1 cellular context compared by ENCODE assay signal in the genomic region with DNA sequence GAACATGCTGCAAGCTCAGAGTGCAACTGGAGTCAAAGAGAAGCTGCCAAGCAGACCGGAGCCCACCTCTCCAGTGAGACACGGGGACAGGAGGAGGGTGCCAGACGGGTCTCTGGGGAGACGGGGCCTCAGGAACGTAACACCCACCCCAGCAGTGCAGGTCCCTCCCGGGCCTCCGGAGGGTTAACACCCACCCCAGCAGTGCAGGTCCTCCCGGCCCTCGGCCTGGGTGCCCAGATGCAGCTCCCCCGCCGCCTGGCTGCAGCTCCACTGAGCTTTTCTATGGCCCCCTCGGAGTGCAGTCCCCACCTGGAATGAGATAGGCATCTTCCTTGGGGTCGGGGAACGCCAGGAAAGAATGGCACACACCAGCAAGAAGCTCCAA.
TF ChIP-seq lines count a peak whose summit lies in the region.

No MANE protein-coding gene starts in this region.

TF ChIP-seq in HepG2, 621 proteins besides CTCF, POLR2A, EP300 and RAD21:
- no peak for TF ChIP-seq ZNF660 (CRISPR knock-in tag; IDR thresholded peaks at IDR 0.05; ENCODE audit: borderline replicate concordance, low read depth)
- no peak for TF ChIP-seq ZNF329 (CRISPR knock-in tag; IDR thresholded peaks at IDR 0.05; ENCODE audit: low read depth)
- TF ChIP-seq U2AF1 (optimal IDR thresholded peaks at IDR 0.05; ENCODE audit: low read depth, low read length), result no peak
- no peak for TF ChIP-seq TMF1 (CRISPR knock-in tag; IDR thresholded peaks at IDR 0.05; ENCODE audit: low read depth)
